Comparison of ENCODE assay signal across 1 cellular context in the genomic region with DNA sequence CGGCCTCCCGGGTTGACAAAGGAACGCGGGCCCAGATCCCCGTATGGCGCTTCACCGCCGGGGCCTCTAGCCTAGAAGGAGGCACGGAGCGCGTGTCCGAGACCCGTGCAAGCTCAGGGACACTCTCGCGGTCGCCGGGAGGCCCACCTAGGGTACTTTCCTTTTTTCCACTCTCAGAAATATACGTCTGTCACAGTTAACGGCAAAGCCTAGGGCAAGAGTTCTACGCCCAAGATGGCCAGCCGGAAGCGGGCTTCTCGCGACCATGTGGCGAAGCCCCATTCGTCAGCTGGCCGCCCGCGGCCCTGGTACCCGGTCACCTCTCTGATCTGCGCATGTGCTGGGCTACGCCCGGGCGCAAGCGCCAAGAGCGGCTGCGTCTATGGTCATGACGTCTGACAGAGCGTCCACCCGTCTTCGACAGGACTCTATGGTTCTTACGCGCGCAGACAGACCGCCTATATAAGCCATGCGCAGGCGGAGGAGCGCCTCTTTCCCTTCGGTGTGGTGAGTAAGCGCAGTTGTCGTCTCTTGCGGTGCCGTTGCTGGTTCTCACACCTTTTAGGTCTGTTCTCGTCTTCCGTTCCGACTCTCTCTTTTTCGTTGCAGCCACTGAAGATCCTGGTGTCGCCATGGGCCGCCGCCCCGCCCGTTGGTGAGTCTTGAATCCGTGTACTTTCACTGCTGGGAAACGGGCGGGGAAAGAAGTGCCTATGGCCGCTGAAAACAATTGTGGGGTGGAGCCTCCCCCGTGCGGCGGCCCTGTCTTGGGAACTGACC.
TF ChIP-seq lines count a peak whose summit lies in the region.

RPL10 (plus strand) TSS at position 490 of the 780 bp plus-strand sequence; CDS start at position 633, 143 bp downstream.

TF ChIP-seq in K562, 482 proteins besides CTCF, POLR2A, EP300 and RAD21 (continued from another document and continues in another):
- TF ChIP-seq POLR2B (IDR thresholded peaks at IDR 0.05; ENCODE audit: low read depth, partially characterized antibody) (peak; percentile 100), HMG20A (CRISPR knock-in tag; conservative IDR thresholded peaks at IDR 0.05) (no peak), POLR3G (IDR thresholded peaks at IDR 0.05; ENCODE audit: extremely low read depth, insufficient read length, insufficient replicate concordance) (no peak), TCF3 (CRISPR knock-in tag; IDR thresholded peaks at IDR 0.05) (no peak), C11orf30 (IDR thresholded peaks at IDR 0.05; ENCODE audit: low read depth) (peak; percentile 58), RBFOX2 (IDR thresholded peaks at IDR 0.05; ENCODE audit: low read depth, low read length) (peak; percentile 97), NR1H2 (CRISPR knock-in tag; IDR thresholded peaks at IDR 0.05) (no peak), NR3C1 (CRISPR knock-in tag; IDR thresholded peaks at IDR 0.05) (no peak), PCBP2 (IDR thresholded peaks at IDR 0.05; ENCODE audit: low read depth, low read length, poor library complexity, severe bottlenecking) (no peak), SRSF1 (IDR thresholded peaks at IDR 0.05; ENCODE audit: low read depth, low read length) (no peak), LARP7 (IDR thresholded peaks at IDR 0.05) (no peak), NFXL1 (CRISPR knock-in tag; IDR thresholded peaks at IDR 0.05) (no peak), SRSF3 (IDR thresholded peaks at IDR 0.05; ENCODE audit: insufficient read depth, low read length) (no peak), E2F8 (IDR thresholded peaks at IDR 0.05; ENCODE audit: low read depth, partially characterized antibody) (no peak), TGIF2 (CRISPR knock-in tag; IDR thresholded peaks at IDR 0.05) (peak; percentile 23; the same call in 1 of the 2 replicates), ZNF239 (CRISPR knock-in tag; IDR thresholded peaks at IDR 0.05) (no peak), HNRNPL (IDR thresholded peaks at IDR 0.05; ENCODE audit: low read depth, low read length) (peak; percentile 30), LCOR (CRISPR knock-in tag; IDR thresholded peaks at IDR 0.05) (no peak; the same call in none of the 2 replicates), TFAP4 (CRISPR knock-in tag; IDR thresholded peaks at IDR 0.05; ENCODE audit: borderline replicate concordance) (peak; percentile 96), ZC3H11A (IDR thresholded peaks at IDR 0.05; ENCODE audit: low read depth, low read length) (no peak), ZNF830 (CRISPR knock-in tag; IDR thresholded peaks at IDR 0.05) (no peak), ZFP91 (CRISPR knock-in tag; IDR thresholded peaks at IDR 0.05) (no peak), ETV1 (tag; conservative IDR thresholded peaks at IDR 0.05; ENCODE audit: low read depth) (peak; percentile 89), ZBTB17 (CRISPR knock-in tag; IDR thresholded peaks at IDR 0.05) (no peak), ERF (CRISPR knock-in tag; IDR thresholded peaks at IDR 0.05) (no peak), E2F5 (CRISPR knock-in tag; IDR thresholded peaks at IDR 0.05) (no peak; the same call in 1 of the 2 replicates), BDP1 (IDR thresholded peaks at IDR 0.05; ENCODE audit: insufficient read depth, insufficient read length) (no peak), TEAD4 (IDR thresholded peaks at IDR 0.05; ENCODE audit: low read length) (peak; percentile 33), TEAD4 (CRISPR knock-in tag; IDR thresholded peaks at IDR 0.05; ENCODE audit: borderline replicate concordance) (no peak), RCOR1 (IDR thresholded peaks at IDR 0.05; ENCODE audit: borderline replicate concordance in 1 of 2, low read depth in 2 of 2, low read length in 2 of 2) (no peak), PHF21A (IDR thresholded peaks at IDR 0.05; ENCODE audit: borderline replicate concordance, low read depth) (peak; percentile 20; the same call in 1 of the 2 replicates), CBFB (CRISPR knock-in tag; IDR thresholded peaks at IDR 0.05) (peak; percentile 82; the same call in 1 of the 2 replicates), ZZZ3 (IDR thresholded peaks at IDR 0.05) (peak; percentile 71; the same call in 1 of the 2 replicates), NFIC (IDR thresholded peaks at IDR 0.05) (peak; percentile 72), HDAC1 (IDR thresholded peaks at IDR 0.05) (no peak), MBD1 (CRISPR knock-in tag; IDR thresholded peaks at IDR 0.05) (no peak), RAD51 (IDR thresholded peaks at IDR 0.05; ENCODE audit: borderline replicate concordance, low read depth) (no peak), CCAR2 (IDR thresholded peaks at IDR 0.05; ENCODE audit: low read depth, low read length) (no peak), JUND (IDR thresholded peaks at IDR 0.05; ENCODE audit: borderline replicate concordance, low read depth, low read length) (peak; percentile 52), JUND (tag; IDR thresholded peaks at IDR 0.05; ENCODE audit: borderline replicate concordance, low read depth, low read length) (no peak; the same call in 2 of the 3 replicates), E2F3 (CRISPR knock-in tag; IDR thresholded peaks at IDR 0.05) (0 out of 2 replicates have a peak, but pooled peaks have one; percentile 5), ZNF507 (tag; conservative IDR thresholded peaks at IDR 0.05) (no peak), RBBP5 (IDR thresholded peaks at IDR 0.05; ENCODE audit: borderline replicate concordance, insufficient read depth, low read length, poor library complexity, severe bottlenecking) (no peak), MTA1 (IDR thresholded peaks at IDR 0.05; ENCODE audit: borderline replicate concordance) (peak; percentile 75), MEF2D (tag; conservative IDR thresholded peaks at IDR 0.05; ENCODE audit: low read depth) (no peak), PHF20 (IDR thresholded peaks at IDR 0.05; ENCODE audit: partially characterized antibody) (peak; percentile 44), HLTF (IDR thresholded peaks at IDR 0.05) (0 out of 2 replicates have a peak, but pooled peaks have one; percentile 6), ZKSCAN3 (CRISPR knock-in tag; IDR thresholded peaks at IDR 0.05) (no peak), SIN3B (IDR thresholded peaks at IDR 0.05; ENCODE audit: low read depth) (0 out of 2 replicates have a peak, but pooled peaks have one; percentile 19), ZNF586 (CRISPR knock-in tag; conservative IDR thresholded peaks at IDR 0.05) (no peak), ZNF75A (CRISPR knock-in tag; IDR thresholded peaks at IDR 0.05) (no peak), PHF8 (IDR thresholded peaks at IDR 0.05; ENCODE audit: borderline replicate concordance, low read length) (peak; percentile 89), GATA2 (CRISPR knock-in tag; IDR thresholded peaks at IDR 0.05) (no peak), ZC3H4 (CRISPR knock-in tag; IDR thresholded peaks at IDR 0.05; ENCODE audit: borderline replicate concordance) (no peak), ZNF668 (CRISPR knock-in tag; IDR thresholded peaks at IDR 0.05) (no peak)
- TF ChIP-seq, protein P1, sequence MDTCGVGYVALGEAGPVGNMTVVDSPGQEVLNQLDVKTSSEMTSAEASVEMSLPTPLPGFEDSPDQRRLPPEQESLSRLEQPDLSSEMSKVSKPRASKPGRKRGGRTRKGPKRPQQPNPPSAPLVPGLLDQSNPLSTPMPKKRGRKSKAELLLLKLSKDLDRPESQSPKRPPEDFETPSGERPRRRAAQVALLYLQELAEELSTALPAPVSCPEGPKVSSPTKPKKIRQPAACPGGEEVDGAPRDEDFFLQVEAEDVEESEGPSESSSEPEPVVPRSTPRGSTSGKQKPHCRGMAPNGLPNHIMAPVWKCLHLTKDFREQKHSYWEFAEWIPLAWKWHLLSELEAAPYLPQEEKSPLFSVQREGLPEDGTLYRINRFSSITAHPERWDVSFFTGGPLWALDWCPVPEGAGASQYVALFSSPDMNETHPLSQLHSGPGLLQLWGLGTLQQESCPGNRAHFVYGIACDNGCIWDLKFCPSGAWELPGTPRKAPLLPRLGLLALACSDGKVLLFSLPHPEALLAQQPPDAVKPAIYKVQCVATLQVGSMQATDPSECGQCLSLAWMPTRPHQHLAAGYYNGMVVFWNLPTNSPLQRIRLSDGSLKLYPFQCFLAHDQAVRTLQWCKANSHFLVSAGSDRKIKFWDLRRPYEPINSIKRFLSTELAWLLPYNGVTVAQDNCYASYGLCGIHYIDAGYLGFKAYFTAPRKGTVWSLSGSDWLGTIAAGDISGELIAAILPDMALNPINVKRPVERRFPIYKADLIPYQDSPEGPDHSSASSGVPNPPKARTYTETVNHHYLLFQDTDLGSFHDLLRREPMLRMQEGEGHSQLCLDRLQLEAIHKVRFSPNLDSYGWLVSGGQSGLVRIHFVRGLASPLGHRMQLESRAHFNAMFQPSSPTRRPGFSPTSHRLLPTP (IDR thresholded peaks at IDR 0.05; ENCODE audit: borderline replicate concordance, extremely low read depth, insufficient read length) = no peak
- TF ChIP-seq, protein P2, sequence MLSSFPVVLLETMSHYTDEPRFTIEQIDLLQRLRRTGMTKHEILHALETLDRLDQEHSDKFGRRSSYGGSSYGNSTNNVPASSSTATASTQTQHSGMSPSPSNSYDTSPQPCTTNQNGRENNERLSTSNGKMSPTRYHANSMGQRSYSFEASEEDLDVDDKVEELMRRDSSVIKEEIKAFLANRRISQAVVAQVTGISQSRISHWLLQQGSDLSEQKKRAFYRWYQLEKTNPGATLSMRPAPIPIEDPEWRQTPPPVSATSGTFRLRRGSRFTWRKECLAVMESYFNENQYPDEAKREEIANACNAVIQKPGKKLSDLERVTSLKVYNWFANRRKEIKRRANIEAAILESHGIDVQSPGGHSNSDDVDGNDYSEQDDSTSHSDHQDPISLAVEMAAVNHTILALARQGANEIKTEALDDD (IDR thresholded peaks at IDR 0.05) = no peak
- TF ChIP-seq, protein P3, sequence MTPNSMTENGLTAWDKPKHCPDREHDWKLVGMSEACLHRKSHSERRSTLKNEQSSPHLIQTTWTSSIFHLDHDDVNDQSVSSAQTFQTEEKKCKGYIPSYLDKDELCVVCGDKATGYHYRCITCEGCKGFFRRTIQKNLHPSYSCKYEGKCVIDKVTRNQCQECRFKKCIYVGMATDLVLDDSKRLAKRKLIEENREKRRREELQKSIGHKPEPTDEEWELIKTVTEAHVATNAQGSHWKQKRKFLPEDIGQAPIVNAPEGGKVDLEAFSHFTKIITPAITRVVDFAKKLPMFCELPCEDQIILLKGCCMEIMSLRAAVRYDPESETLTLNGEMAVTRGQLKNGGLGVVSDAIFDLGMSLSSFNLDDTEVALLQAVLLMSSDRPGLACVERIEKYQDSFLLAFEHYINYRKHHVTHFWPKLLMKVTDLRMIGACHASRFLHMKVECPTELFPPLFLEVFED (CRISPR knock-in tag; conservative IDR thresholded peaks at IDR 0.05) = peak; percentile 52; the same call in 1 of the 2 replicates
